ENCODE assay signal across 8 cellular contexts in the genomic region with DNA sequence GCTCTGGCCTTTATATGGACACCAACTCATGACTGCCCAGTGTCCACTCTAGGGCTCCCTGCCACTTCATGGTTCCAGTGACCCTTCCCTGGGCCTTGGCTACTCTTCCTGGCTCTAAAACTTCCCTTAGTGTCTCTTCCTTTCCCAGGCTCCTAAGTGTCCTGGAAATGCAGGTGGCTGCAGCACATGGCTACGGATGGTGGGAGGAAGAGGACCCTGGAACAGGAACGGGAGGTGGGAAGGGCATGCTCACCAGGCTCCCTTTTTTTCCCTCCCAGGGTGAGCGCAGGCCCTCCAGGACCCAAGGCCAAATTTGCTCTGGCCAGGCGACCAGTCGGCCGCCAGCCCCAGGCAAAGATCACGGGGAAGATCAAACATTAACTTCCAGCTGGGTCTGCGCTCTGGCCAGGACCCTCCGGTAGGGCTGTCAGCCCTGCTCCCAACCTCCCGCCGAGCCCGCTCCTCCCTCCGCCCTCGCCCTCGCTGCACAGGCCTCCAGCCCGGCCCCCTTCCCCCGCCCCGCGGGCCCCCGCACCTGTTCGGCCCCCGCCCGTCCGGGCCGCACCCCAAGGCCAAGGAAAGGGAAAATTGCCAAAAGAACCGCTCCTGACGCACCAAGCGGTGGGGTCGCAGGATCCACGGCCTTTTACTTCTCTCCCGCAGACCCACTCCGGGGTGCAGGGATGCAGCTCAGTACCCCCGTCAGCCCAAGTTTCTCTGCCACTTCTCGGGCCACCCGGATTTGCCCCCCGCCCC. TPM values are rescaled to one million over a fixed set of nuclear protein-coding genes. Genes with fewer than 3 reads are reported as not detected.
DNase-seq lines count a peak whose midpoint lies in the region; ATAC-seq lines count a peak whose summit lies in the region.

No MANE protein-coding gene starts in this region.

- ATAC-seq in activated naive CD4-positive, alpha-beta T cell treated with anti-CD3 and anti-CD28 coated beads, Interleukin-2, amount 50 U/mL, for 72 hours: peak; percentile 10 to 37
- no peak for ATAC-seq in GM18870 (IDR thresholded peaks at IDR 0.05; ENCODE audit: unreplicated experiment)

- peaks cover 0 to 5% of the 10 kb centered on the region in 2 donors for H3K36me3 Mint-ChIP-seq in activated naive CD4-positive, alpha-beta T cell treated with anti-CD3 and anti-CD28 coated beads, Interleukin-2, amount 50 U/mL, for 72 hours

- no peaks in the 10 kb centered on the region for H3K9me3 Mint-ChIP-seq in activated naive CD4-positive, alpha-beta T cell treated with anti-CD3 and anti-CD28 coated beads, Interleukin-2, amount 50 U/mL, for 72 hours

- H3K27ac Mint-ChIP-seq in activated naive CD4-positive, alpha-beta T cell treated with anti-CD3 and anti-CD28 coated beads, Interleukin-2, amount 50 U/mL, for 72 hours: peak overlapping the region; percentile 18 to 89

- DNase-seq in HK-2 (ENCODE audit: unreplicated experiment): peak; percentile 54
- DNase-seq in activated naive CD4-positive, alpha-beta T cell treated with anti-CD3 and anti-CD28 coated beads, Interleukin-2, amount 50 U/mL, for 72 hours (ENCODE audit: low spot score in 2 of 2): peak in 1 of 2 donors; percentile 18
- DNase-seq in islet precursor cell: peak; percentile 69
- DNase-seq in stimulated activated CD4-positive, alpha-beta T cell treated with anti-CD3 and anti-CD28 coated beads, Interleukin-4, amount 100 ng/mL, for 24 hours: peak; percentile 11
- DNase-seq in NCI-H187 treated with DMSO at 0.1 percent for 48 hours (lab: John Stamatoyannopoulos, UW): no peak
- DNase-seq in OCI-M2 (lab: John Stamatoyannopoulos, UW; ENCODE audit: unreplicated experiment): no peak
- no peak for DNase-seq in kidney glomerular epithelial cell (lab: John Stamatoyannopoulos, UW)

RNA-seq across cellular contexts. Expression of gene TCEA3, which starts 1.0 kb away (rescaled TPM):
- 10 to 100 TPM; 10.5 to 19.2 TPM for total RNA-seq in activated naive CD4-positive, alpha-beta T cell treated with anti-CD3 and anti-CD28 coated beads, Interleukin-2, amount 50 U/mL, for 72 hours

RNA-seq across cellular contexts. Expression of gene ZNF436, which starts 54.0 kb away (rescaled TPM):
- 1 to 10 TPM; 7.6 to 8.2 TPM for total RNA-seq in activated naive CD4-positive, alpha-beta T cell treated with anti-CD3 and anti-CD28 coated beads, Interleukin-2, amount 50 U/mL, for 72 hours

Comparison
In these comparisons a context has a peak if more than half of its experiments do, and no peak if none do; other contexts are left out.
1. DNase-seq: peak in HK-2 (single experiment), islet precursor cell (single experiment) and stimulated activated CD4-positive, alpha-beta T cell treated with anti-CD3 and anti-CD28 coated beads, Interleukin-4, amount 100 ng/mL, for 24 hours (single experiment); none in NCI-H187 treated with DMSO at 0.1 percent for 48 hours (single experiment), OCI-M2 (single experiment) and kidney glomerular epithelial cell (single experiment).